1 cellular context compared by ENCODE assay signal in genomic region chr1:163709636-163710035, GRCh38.
TF ChIP-seq lines count a peak whose summit lies in the region.

No MANE protein-coding gene starts in this region.

TF ChIP-seq in HEK293, 187 proteins besides CTCF, POLR2A, EP300 and RAD21:
- TF ChIP-seq ZNF792 (tag by site-specific recombination; IDR thresholded peaks at IDR 0.05) (no peak), GLIS1 (tag by site-specific recombination; IDR thresholded peaks at IDR 0.05) (peak; percentile 7; the same call in 1 of the 2 replicates), ZNF510 (tag by site-specific recombination; IDR thresholded peaks at IDR 0.05; ENCODE audit: insufficient replicate concordance) (no peak), ZFHX2 (tag by site-specific recombination; conservative IDR thresholded peaks at IDR 0.05) (no peak), ZNF580 (tag by site-specific recombination; IDR thresholded peaks at IDR 0.05) (no peak), MEIS1 (CRISPR knock-in tag; IDR thresholded peaks at IDR 0.05; ENCODE audit: borderline replicate concordance) (no peak)
